ENCODE assay signal across 7 cellular contexts in the genomic region with DNA sequence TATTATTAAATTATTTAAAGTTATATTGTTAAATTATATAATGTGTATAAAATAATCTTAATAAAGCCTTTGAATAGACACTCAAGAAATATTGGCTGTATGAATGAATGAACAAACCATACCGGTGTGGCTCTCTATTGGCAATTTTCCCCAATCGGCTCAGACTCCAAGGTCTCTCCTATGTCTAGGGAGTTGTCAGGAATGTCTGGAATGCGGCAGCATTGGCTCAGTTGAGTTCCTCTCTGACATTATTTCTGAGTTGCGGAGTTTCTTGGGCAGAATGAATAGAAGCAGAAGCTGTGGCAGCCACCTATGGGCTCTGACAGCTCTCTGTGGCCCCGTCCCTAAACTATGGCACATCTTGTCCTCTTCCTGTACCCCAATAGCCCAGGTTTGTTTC.
A peak's percentile ranks its signal among the peaks of the same experiment; 100 is the strongest.
DNase-seq lines count a peak whose midpoint lies in the region; ATAC-seq and TF ChIP-seq lines count a peak whose summit lies in the region.

No MANE protein-coding gene starts in this region.

- H3K27me3 ChIP-seq in upper lobe of left lung: no peaks in the 10 kb centered on the region

- H3K27ac ChIP-seq in upper lobe of left lung: no peak overlapping the region

- no peak for TF ChIP-seq EP300 in upper lobe of left lung (IDR thresholded peaks at IDR 0.05)

- no peaks in the 10 kb centered on the region for H3K9me3 ChIP-seq in upper lobe of left lung

- H3K4me3 ChIP-seq in choroid plexus epithelial cell (ENCODE audit: low read depth, low read length) (no peak overlapping the region), upper lobe of left lung (no peak overlapping the region)

- peaks cover 0 to 9% (median 3%) of the 10 kb centered on the region in 4 donors for H3K4me1 ChIP-seq in upper lobe of left lung

- DNase-seq in HuH-7 (ENCODE audit: low spot score) (peak; percentile 48), choroid plexus epithelial cell (ENCODE audit: low read depth) (peak; percentile 75), kidney tubule cell (ENCODE audit: low spot score) (peak; percentile 80), upper lobe of left lung (peak in 1 of 2 donors; percentile 54), cerebellar cortex (ENCODE audit: low spot score) (no peak)
- no peak for DNase-seq in activated CD8-positive, alpha-beta memory T cell treated with anti-CD3 and anti-CD28 coated beads, Interleukin-2, amount 50 U/mL, for 4 hours

- TF ChIP-seq CTCF in choroid plexus epithelial cell (conservative IDR thresholded peaks at IDR 0.05; ENCODE audit: low read depth, low read length) (no peak), upper lobe of left lung (IDR thresholded peaks at IDR 0.05) (no peak)

- WGBS in upper lobe of left lung, 2 donors: 38 to 39% methylated on average over 5 of the region's 5 CpGs

- TF ChIP-seq POLR2A in upper lobe of left lung (IDR thresholded peaks at IDR 0.05): no peak

- no peaks in the 10 kb centered on the region for H3K36me3 ChIP-seq in upper lobe of left lung

- ATAC-seq in upper lobe of left lung (ENCODE audit: low FRiP score in 2 of 2) (peak; percentile 54 to 73), GM21390 (IDR thresholded peaks at IDR 0.05; ENCODE audit: unreplicated experiment) (no peak)

Comparison
In these comparisons a context has a peak if more than half of its experiments do, and no peak if none do; other contexts are left out.
1. DNase-seq: peak in HuH-7 (single experiment), choroid plexus epithelial cell (single experiment) and kidney tubule cell (single experiment); none in activated CD8-positive, alpha-beta memory T cell treated with anti-CD3 and anti-CD28 coated beads, Interleukin-2, amount 50 U/mL, for 4 hours (single experiment) and cerebellar cortex (single experiment).